33 cellular contexts compared by ENCODE assay signal in genomic region chr3:186052096-186052495, GRCh38.
"Had no signal": no experiment of that assay in that cellular context is flagged by ENCODE, and none has a peak within 500 bp of the region (broad histone marks: within the 10 kb centered on the region; RNA-seq: fewer than 3 reads in every experiment).

No MANE protein-coding gene starts in this region.

- H3K4me3 Mint-ChIP-seq: activated CD4-positive, alpha-beta memory T cell treated with anti-CD3 and anti-CD28 coated beads for 36 hours; activated CD4-positive, alpha-beta T cell treated with anti-CD3 and anti-CD28 coated beads for 36 hours; activated CD4-positive, alpha-beta T cell treated with anti-CD3 and anti-CD28 coated beads, Interleukin-2, amount 10 ng/mL, durations not matched to agents 24 days and 14 days; activated CD8-positive, alpha-beta memory T cell treated with anti-CD3 and anti-CD28 coated beads, Interleukin-2, amount 10 ng/mL, durations not matched to agents 7 days and 5 days; activated CD8-positive, alpha-beta T cell treated with anti-CD3 and anti-CD28 coated beads, Interleukin-2, amount 10 ng/mL, durations not matched to agents 7 days and 5 days; activated naive CD4-positive, alpha-beta T cell treated with anti-CD3 and anti-CD28 coated beads, Interleukin-2, amount 10 ng/mL, durations not matched to agents 7 days and 5 days; activated naive CD8-positive, alpha-beta T cell treated with anti-CD3 and anti-CD28 coated beads, Interleukin-2, amount 10 ng/mL, durations not matched to agents 7 days and 5 days; activated T-helper 1 cell treated with anti-CD3 and anti-CD28 coated beads, Interleukin-12 subunit alpha, Interleukin-12 subunit beta, Interleukin-2, Interleukin-4 antibody, amounts not matched to agents 30 ng/mL and 10 ng/mL and 1 ng/mL, durations not matched to agents 14 hours and 24 hours and 36 hours; brain; T-helper 17 cell; T-helper 2 cell treated with Interferon-gamma antibody and Interleukin-4, amounts not matched to agents 5 μg/mL and 100 μg/mL, for 36 hours had no signal

- H3K4me3 ChIP-seq: ascending aorta, breast epithelium, cardiac muscle cell, colonic mucosa, gastrocnemius medialis, heart right ventricle had no signal

- H3K9me3 Mint-ChIP-seq: activated CD4-positive, alpha-beta memory T cell treated with anti-CD3 and anti-CD28 coated beads for 36 hours; activated CD4-positive, alpha-beta T cell treated with anti-CD3 and anti-CD28 coated beads, Interleukin-2, amount 10 ng/mL, durations not matched to agents 24 days and 14 days; activated naive CD4-positive, alpha-beta T cell treated with anti-CD3 and anti-CD28 coated beads, Interleukin-2, amount 10 ng/mL, durations not matched to agents 7 days and 5 days; activated naive CD4-positive, alpha-beta T cell treated with anti-CD3 and anti-CD28 coated beads, Interleukin-2, amount 50 U/mL, for 72 hours; activated naive CD8-positive, alpha-beta T cell treated with anti-CD3 and anti-CD28 coated beads, Interleukin-2, amount 10 ng/mL, durations not matched to agents 7 days and 5 days; activated T-helper 1 cell treated with anti-CD3 and anti-CD28 coated beads, Interleukin-12 subunit alpha, Interleukin-12 subunit beta, Interleukin-2, Interleukin-4 antibody, amounts not matched to agents 30 ng/mL and 10 ng/mL and 1 ng/mL, durations not matched to agents 14 hours and 24 hours and 36 hours; activated T-helper 2 cell treated with anti-CD3 and anti-CD28 coated beads, Interferon-gamma antibody, Interleukin-2, Interleukin-4, amounts not matched to agents 10 μg/mL and 5 μg/mL and 100 μg/mL, durations not matched to agents 14 hours and 24 hours and 36 hours; brain; T-helper 2 cell treated with Interferon-gamma antibody and Interleukin-4, amounts not matched to agents 5 μg/mL and 100 μg/mL, for 36 hours had no signal

- H3K27ac Mint-ChIP-seq: activated CD4-positive, alpha-beta memory T cell treated with anti-CD3 and anti-CD28 coated beads for 36 hours; activated CD4-positive, alpha-beta T cell treated with anti-CD3 and anti-CD28 coated beads for 36 hours; activated CD4-positive, alpha-beta T cell treated with anti-CD3 and anti-CD28 coated beads, Interleukin-2, amount 10 ng/mL, durations not matched to agents 24 days and 14 days; activated CD8-positive, alpha-beta memory T cell treated with anti-CD3 and anti-CD28 coated beads, Interleukin-2, amount 10 ng/mL, durations not matched to agents 7 days and 5 days; activated CD8-positive, alpha-beta T cell treated with anti-CD3 and anti-CD28 coated beads, Interleukin-2, amount 10 ng/mL, durations not matched to agents 7 days and 5 days; activated naive CD4-positive, alpha-beta T cell treated with anti-CD3 and anti-CD28 coated beads, Interleukin-2, amount 10 ng/mL, durations not matched to agents 7 days and 5 days; activated naive CD4-positive, alpha-beta T cell treated with anti-CD3 and anti-CD28 coated beads, Interleukin-2, amount 50 U/mL, for 72 hours; activated naive CD8-positive, alpha-beta T cell treated with anti-CD3 and anti-CD28 coated beads, Interleukin-2, amount 10 ng/mL, durations not matched to agents 7 days and 5 days; activated T-helper 1 cell treated with anti-CD3 and anti-CD28 coated beads, Interleukin-12 subunit alpha, Interleukin-12 subunit beta, Interleukin-2, Interleukin-4 antibody, amounts not matched to agents 30 ng/mL and 10 ng/mL and 1 ng/mL, durations not matched to agents 14 hours and 24 hours and 36 hours; activated T-helper 2 cell treated with anti-CD3 and anti-CD28 coated beads, Interferon-gamma antibody, Interleukin-2, Interleukin-4, amounts not matched to agents 10 μg/mL and 5 μg/mL and 100 μg/mL, durations not matched to agents 14 hours and 24 hours and 36 hours; T-helper 17 cell; T-helper 2 cell treated with Interferon-gamma antibody and Interleukin-4, amounts not matched to agents 5 μg/mL and 100 μg/mL, for 36 hours had no signal

- ATAC-seq: activated CD4-positive, alpha-beta T cell treated with anti-CD3 and anti-CD28 coated beads for 36 hours; activated CD8-positive, alpha-beta memory T cell treated with anti-CD3 and anti-CD28 coated beads, Interleukin-2, amount 10 ng/mL, durations not matched to agents 7 days and 5 days; activated CD8-positive, alpha-beta T cell treated with anti-CD3 and anti-CD28 coated beads, Interleukin-2, amount 10 ng/mL, durations not matched to agents 7 days and 5 days; activated naive CD4-positive, alpha-beta T cell treated with anti-CD3 and anti-CD28 coated beads, Interleukin-2, amount 50 U/mL, for 72 hours; esophagus mucosa; foreskin keratinocyte; gastrocnemius medialis; heart right ventricle; T-helper 17 cell had no signal

- H3K4me1 Mint-ChIP-seq: activated CD4-positive, alpha-beta T cell treated with anti-CD3 and anti-CD28 coated beads for 36 hours; activated CD4-positive, alpha-beta T cell treated with anti-CD3 and anti-CD28 coated beads, Interleukin-2, amount 10 ng/mL, durations not matched to agents 24 days and 14 days; activated CD8-positive, alpha-beta memory T cell treated with anti-CD3 and anti-CD28 coated beads, Interleukin-2, amount 10 ng/mL, durations not matched to agents 7 days and 5 days; activated naive CD4-positive, alpha-beta T cell treated with anti-CD3 and anti-CD28 coated beads, Interleukin-2, amount 10 ng/mL, durations not matched to agents 7 days and 5 days; activated naive CD8-positive, alpha-beta T cell treated with anti-CD3 and anti-CD28 coated beads, Interleukin-2, amount 10 ng/mL, durations not matched to agents 7 days and 5 days; T-helper 17 cell had no signal

- H3K4me1 ChIP-seq: ascending aorta, breast epithelium, colonic mucosa, foreskin keratinocyte, gastrocnemius medialis, heart right ventricle had no signal

- H3K27ac ChIP-seq: ascending aorta, breast epithelium, cardiac muscle cell, colonic mucosa, epithelial cell of prostate, foreskin keratinocyte, gastrocnemius medialis, heart right ventricle had no signal

- H3K9me3 ChIP-seq: ascending aorta, breast epithelium, colonic mucosa, gastrocnemius medialis, heart right ventricle had no signal

- H3K36me3 Mint-ChIP-seq: activated CD4-positive, alpha-beta memory T cell treated with anti-CD3 and anti-CD28 coated beads for 36 hours; activated CD8-positive, alpha-beta memory T cell treated with anti-CD3 and anti-CD28 coated beads, Interleukin-2, amount 10 ng/mL, durations not matched to agents 7 days and 5 days; activated naive CD4-positive, alpha-beta T cell treated with anti-CD3 and anti-CD28 coated beads, Interleukin-2, amount 10 ng/mL, durations not matched to agents 7 days and 5 days; activated naive CD4-positive, alpha-beta T cell treated with anti-CD3 and anti-CD28 coated beads, Interleukin-2, amount 50 U/mL, for 72 hours; activated naive CD8-positive, alpha-beta T cell treated with anti-CD3 and anti-CD28 coated beads, Interleukin-2, amount 10 ng/mL, durations not matched to agents 7 days and 5 days had no signal

- H3K27me3 ChIP-seq: ascending aorta, breast epithelium, cardiac muscle cell, colonic mucosa, foreskin keratinocyte, heart right ventricle had no signal

- H3K36me3 ChIP-seq: breast epithelium, cardiac muscle cell, colonic mucosa had no signal

- DNase-seq: activated CD4-positive, alpha-beta memory T cell treated with anti-CD3 and anti-CD28 coated beads for 36 hours; activated CD4-positive, alpha-beta T cell treated with anti-CD3 and anti-CD28 coated beads for 36 hours; activated CD4-positive, alpha-beta T cell treated with anti-CD3 and anti-CD28 coated beads, Interleukin-2, amount 10 ng/mL, durations not matched to agents 24 days and 14 days; activated CD4-positive, CD25-positive, alpha-beta regulatory T cell; activated CD4-positive, CD25-positive, alpha-beta regulatory T cell treated with anti-CD3 and anti-CD28 coated beads, Interleukin-2, amount 50 U/mL, for 72 hours; activated CD8-positive, alpha-beta memory T cell treated with anti-CD3 and anti-CD28 coated beads, Interleukin-2, amount 10 ng/mL, durations not matched to agents 7 days and 5 days; activated CD8-positive, alpha-beta memory T cell treated with anti-CD3 and anti-CD28 coated beads, Interleukin-2, amount 50 U/mL, for 4 hours; activated CD8-positive, alpha-beta T cell treated with anti-CD3 and anti-CD28 coated beads, Interleukin-2, amount 10 ng/mL, durations not matched to agents 7 days and 5 days; activated effector memory CD4-positive, alpha-beta T cell treated with anti-CD3 and anti-CD28 coated beads, Interleukin-2, amount 50 U/mL, for 16 hours; activated naive CD4-positive, alpha-beta T cell treated with anti-CD3 and anti-CD28 coated beads, Interleukin-2, amount 10 ng/mL, durations not matched to agents 7 days and 5 days; activated naive CD8-positive, alpha-beta T cell treated with anti-CD3 and anti-CD28 coated beads, Interleukin-2, amount 10 ng/mL, durations not matched to agents 7 days and 5 days; activated T-cell treated with anti-CD3 and anti-CD28 coated beads, Interleukin-2, amount 50 U/mL, for 1 hour; activated T-cell treated with anti-CD3 and anti-CD28 coated beads, Interleukin-2, amount 50 U/mL, for 48 hours; central memory CD4-positive, alpha-beta T cell; cerebellar nuclear complex; colonic mucosa; effector CD8-positive, alpha-beta T cell; foreskin keratinocyte; gastrocnemius medialis; heart right ventricle; T-helper 1 cell; T-helper 17 cell; T1000 had no signal
